ENCODE assay signal across 8 cellular contexts in genomic region chr3:184315871-184316661, GRCh38. TPM values are rescaled to one million over a fixed set of nuclear protein-coding genes. Genes with fewer than 3 reads are reported as not detected.
DNase-seq lines count a peak whose midpoint lies in the region; ATAC-seq and TF ChIP-seq lines count a peak whose summit lies in the region.

No MANE protein-coding gene starts in this region.

- no peaks in the 10 kb centered on the region for H3K9me3 ChIP-seq in PC-9 (ENCODE audit: insufficient read depth, low read depth)
- no peaks in the 10 kb centered on the region for H3K9me3 ChIP-seq in effector memory CD4-positive, alpha-beta T cell (ENCODE audit: control insufficient read depth, low read length)
- H3K9me3 ChIP-seq in neuron (ENCODE audit: low read length) = no peaks in the 10 kb centered on the region

- H3K4me3 ChIP-seq in PC-9 (peak overlapping the region; percentile 63), neuron (ENCODE audit: low read length) (peak overlapping the region; percentile 67)
- H3K4me3 ChIP-seq in effector memory CD4-positive, alpha-beta T cell (ENCODE audit: insufficient read depth, low read depth, low read length, poor library complexity, severe bottlenecking) = no peak overlapping the region

- peaks cover 71% of the 10 kb centered on the region for H3F3A ChIP-seq in PC-9 (ENCODE audit: insufficient read depth, low read depth)

- no peaks in the 10 kb centered on the region for H3K27me3 ChIP-seq in PC-9 (ENCODE audit: insufficient read depth, low read depth)
- no peaks in the 10 kb centered on the region for H3K27me3 ChIP-seq in effector memory CD4-positive, alpha-beta T cell (replicated peaks; ENCODE audit: control insufficient read depth, insufficient read depth, low read length, poor library complexity, severe bottlenecking)
- no peaks in the 10 kb centered on the region for H3K27me3 ChIP-seq in neuron (ENCODE audit: insufficient read depth, low read length)

- CTCF ChIA-PET in PC-9 (lab: Charles Lee) = interaction anchor here (0.6 kb wide), 1 partner anchor 32 kb away, joined by 13 read pairs; no protein-coding TSS in a partner anchor

- H3K4me1 ChIP-seq in PC-9 (replicated peaks; ENCODE audit: insufficient read depth) (peaks cover 56% of the 10 kb centered on the region), neuron (ENCODE audit: insufficient read depth, low read length) (peaks cover 20% of the 10 kb centered on the region)
- peaks cover 20% of the 10 kb centered on the region for H3K4me1 ChIP-seq in effector memory CD4-positive, alpha-beta T cell (ENCODE audit: control insufficient read depth, insufficient read depth, low read length, poor library complexity, severe bottlenecking)

- no peaks in the 10 kb centered on the region for H3K9me2 ChIP-seq in PC-9 (ENCODE audit: insufficient read depth)

- intact Hi-C loops in PC-9 (cut with micrococcal nuclease; ENCODE audit: unreplicated experiment) = loop anchor here (1.0 kb wide), 1 partner anchor 46 kb away; no protein-coding TSS in a partner anchor

- no peak for ATAC-seq in GM18907 (IDR thresholded peaks at IDR 0.05; ENCODE audit: unreplicated experiment)

- POLR2A ChIA-PET in PC-9 (lab: Charles Lee; ENCODE audit: unreplicated experiment) = interaction anchor here (0.7 kb wide), 1 partner anchor 13 kb away, joined by 4 read pairs; no protein-coding TSS in a partner anchor

- peak overlapping the region; percentile 84 for H3K27ac ChIP-seq in PC-9
- peak overlapping the region; percentile 92 for H3K27ac ChIP-seq in effector memory CD4-positive, alpha-beta T cell (ENCODE audit: insufficient read depth, low read length, poor library complexity, severe bottlenecking)

- no TSS peak for BruUV-seq in PC-9 (replicated peaks; lab: Mats Ljungman, UMichigan)

- no peak for TF ChIP-seq CTCF in PC-9 (conservative IDR thresholded peaks at IDR 0.05)

- H3K4me2 ChIP-seq in PC-9 = peak overlapping the region; percentile 75

- H2AFZ ChIP-seq in PC-9 = no peak overlapping the region
- H2AFZ ChIP-seq in neuron (ENCODE audit: low read depth, low read length) = no peak overlapping the region

- DNase-seq in ELF-1 (ENCODE audit: low read depth, low spot score) (peak; percentile 22), PC-9 (no peak), H4 (ENCODE audit: low spot score) (no peak), mesenteric fat pad (ENCODE audit: low spot score) (no peak)
- no peak for DNase-seq in effector memory CD4-positive, alpha-beta T cell
- no peak for DNase-seq in stimulated activated CD4-positive, alpha-beta T cell treated with anti-CD3 and anti-CD28 coated beads, Interleukin-15, amount 100 ng/mL, for 24 hours

- H3K36me3 ChIP-seq in PC-9 (ENCODE audit: low read depth) = peaks cover 38% of the 10 kb centered on the region
- peaks cover 25% of the 10 kb centered on the region for H3K36me3 ChIP-seq in effector memory CD4-positive, alpha-beta T cell (ENCODE audit: control insufficient read depth, insufficient read depth, low read length)
- H3K36me3 ChIP-seq in neuron (ENCODE audit: insufficient read depth, low read length) = peaks cover 42% of the 10 kb centered on the region

- H3K79me2 ChIP-seq in PC-9 (ENCODE audit: low read depth) = peaks cover 61% of the 10 kb centered on the region

- H4K20me1 ChIP-seq in PC-9 (ENCODE audit: insufficient read depth) = peaks cover 57% of the 10 kb centered on the region

RNA-seq across cellular contexts. Expression of gene EIF4G1, which starts 1.7 kb away (rescaled TPM):
- 657 and 721 TPM in 2 replicates for total RNA-seq in PC-9 (2021)
- 216 and 235 TPM in 2 replicates for total RNA-seq in H4 (2014; rRNA removed; shearing (Covaris generic))
- 361 TPM for total RNA-seq in mesenteric fat pad

RNA-seq across cellular contexts. Expression of gene PSMD2, which starts 17.0 kb away (rescaled TPM):
- total RNA-seq in PC-9 (2021) (521 and 788 TPM in 2 replicates), mesenteric fat pad (211 TPM)
- 691 and 864 TPM in 2 replicates for total RNA-seq in H4 (2014; rRNA removed; shearing (Covaris generic))

RNA-seq across cellular contexts. Expression of gene FAM131A, which starts 21.3 kb away (rescaled TPM):
- 25.5 and 28.2 TPM in 2 replicates for total RNA-seq in PC-9 (2021)
- 18.4 and 22.2 TPM in 2 replicates for total RNA-seq in H4 (2014; rRNA removed; shearing (Covaris generic))
- total RNA-seq in mesenteric fat pad = 24.4 TPM

RNA-seq across cellular contexts. Expression of gene ECE2, which starts 40.2 kb away (rescaled TPM):
- total RNA-seq in PC-9 (2021) (not detected in 2 replicates), mesenteric fat pad (not detected)
- not detected in 2 replicates for total RNA-seq in H4 (2014; rRNA removed; shearing (Covaris generic))

RNA-seq across cellular contexts. Expression of gene CLCN2, which starts 45.3 kb away (rescaled TPM):
- 27.1 and 33.0 TPM in 2 replicates for total RNA-seq in PC-9 (2021)
- total RNA-seq in H4 (2014; rRNA removed; shearing (Covaris generic)) = 3.3 and 4.7 TPM in 2 replicates
- total RNA-seq in mesenteric fat pad = 3.8 TPM
